In genomic region chr12:104714369-104714768, GRCh38 we compare ENCODE assay signal across 18 cellular contexts.
"Had no signal": no experiment of that assay in that cellular context is flagged by ENCODE, and none has a peak within 500 bp of the region (broad histone marks: within the 10 kb centered on the region; RNA-seq: fewer than 3 reads in every experiment).

No MANE protein-coding gene starts in this region.

- H3K27me3 Mint-ChIP-seq: activated CD4-positive, alpha-beta memory T cell treated with anti-CD3 and anti-CD28 coated beads, Interleukin-2, amount 10 ng/mL, durations not matched to agents 7 days and 5 days had no signal

- H3K27ac Mint-ChIP-seq: activated CD4-positive, alpha-beta memory T cell treated with anti-CD3 and anti-CD28 coated beads, Interleukin-2, amount 10 ng/mL, durations not matched to agents 7 days and 5 days; activated naive CD4-positive, alpha-beta T cell treated with anti-CD3 and anti-CD28 coated beads for 36 hours; T-helper 2 cell treated with Interferon-gamma antibody and Interleukin-4, amounts not matched to agents 5 μg/mL and 100 μg/mL, for 36 hours had no signal

- DNase-seq: activated CD4-positive, alpha-beta memory T cell treated with anti-CD3 and anti-CD28 coated beads, Interleukin-2, amount 10 ng/mL, durations not matched to agents 7 days and 5 days; activated CD4-positive, alpha-beta T cell treated with anti-CD3 and anti-CD28 coated beads for 1 hour; activated CD8-positive, alpha-beta memory T cell treated with anti-CD3 and anti-CD28 coated beads, Interleukin-2, amount 50 U/mL, for 48 hours; activated naive CD4-positive, alpha-beta T cell treated with anti-CD3 and anti-CD28 coated beads for 36 hours; dermis blood vessel endothelial cell; hypothalamus; left cardiac atrium; midbrain; occipital lobe; spleen; stimulated activated CD4-positive, alpha-beta T cell treated with anti-CD3 and anti-CD28 coated beads, Interleukin-1b, Interleukin-23, amount 100 ng/mL, for 48 hours; stimulated activated naive CD4-positive, alpha-beta T cell treated with Interleukin-2 at 50 U/mL for 16 hours; testis; upper lobe of right lung had no signal

- H3K4me1 ChIP-seq: prostate gland had no signal

- H3K27ac ChIP-seq: prostate gland, spleen, testis, upper lobe of right lung had no signal

- H3K4me3 Mint-ChIP-seq: activated CD4-positive, alpha-beta memory T cell treated with anti-CD3 and anti-CD28 coated beads, Interleukin-2, amount 10 ng/mL, durations not matched to agents 7 days and 5 days; activated naive CD4-positive, alpha-beta T cell treated with anti-CD3 and anti-CD28 coated beads for 36 hours; T-helper 2 cell treated with Interferon-gamma antibody and Interleukin-4, amounts not matched to agents 5 μg/mL and 100 μg/mL, for 36 hours had no signal

- H3K27me3 ChIP-seq: spleen, testis, upper lobe of right lung had no signal

- ATAC-seq: left cardiac atrium, sciatic nerve, upper lobe of right lung had no signal

- H3K36me3 ChIP-seq: prostate gland, upper lobe of right lung had no signal

- H3K9me3 Mint-ChIP-seq: activated CD4-positive, alpha-beta memory T cell treated with anti-CD3 and anti-CD28 coated beads, Interleukin-2, amount 10 ng/mL, durations not matched to agents 7 days and 5 days; activated naive CD4-positive, alpha-beta T cell treated with anti-CD3 and anti-CD28 coated beads for 36 hours; T-helper 2 cell treated with Interferon-gamma antibody and Interleukin-4, amounts not matched to agents 5 μg/mL and 100 μg/mL, for 36 hours had no signal

- H3K4me3 ChIP-seq: lung, prostate gland, spleen, testis, upper lobe of right lung had no signal

- H3K9me3 ChIP-seq: prostate gland, spleen, testis, upper lobe of right lung had no signal
